ENCODE assay signal across 8 cellular contexts in the genomic region with DNA sequence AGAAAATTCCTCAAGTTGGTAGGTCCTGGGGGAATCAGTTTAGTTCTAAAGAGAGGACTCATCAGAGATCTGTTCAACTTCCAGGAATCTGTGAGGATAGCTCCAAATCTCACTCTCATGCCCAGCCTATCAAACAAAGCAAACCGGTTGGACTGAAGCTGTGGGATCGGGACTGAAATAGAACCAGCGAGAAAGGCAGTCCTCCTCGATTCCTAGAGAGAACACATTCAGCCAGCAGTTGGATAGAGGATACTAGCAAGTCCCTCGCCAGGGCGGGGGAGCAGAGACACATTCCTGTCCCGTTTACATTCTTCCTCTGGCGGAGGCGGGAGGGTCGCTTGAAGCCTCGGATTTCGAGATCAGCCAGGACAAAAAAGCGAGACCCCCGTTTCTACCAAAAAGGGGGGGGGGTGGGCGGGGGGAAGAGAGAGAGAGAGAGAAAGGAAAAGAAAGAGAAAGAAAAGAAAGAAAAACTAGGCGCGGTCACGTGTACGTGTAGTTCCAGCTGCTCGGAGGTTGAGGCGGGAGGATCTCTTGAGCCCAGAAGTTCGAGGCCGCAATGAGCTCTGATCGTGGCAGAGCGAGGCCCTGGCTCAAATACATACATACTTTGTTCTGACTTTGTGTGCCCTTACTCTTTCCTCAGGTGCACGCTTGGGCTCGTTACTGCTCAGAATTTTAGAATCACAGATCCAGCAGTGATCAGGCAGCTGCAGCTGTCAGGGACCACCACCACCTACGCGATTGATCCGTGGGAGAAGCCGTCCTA.
DNase-seq lines count a peak whose midpoint lies in the region; ATAC-seq lines count a peak whose summit lies in the region.

No MANE protein-coding gene starts in this region.

- H3K9me3 Mint-ChIP-seq in stimulated activated effector memory CD8-positive, alpha-beta T cell treated with anti-CD3 and anti-CD28 coated beads, Interleukin-12 subunit alpha, Interleukin-12 subunit beta, amount 100 ng/mL, for 72 hours: no peaks in the 10 kb centered on the region

- H3K4me3 Mint-ChIP-seq in stimulated activated effector memory CD8-positive, alpha-beta T cell treated with anti-CD3 and anti-CD28 coated beads, Interleukin-12 subunit alpha, Interleukin-12 subunit beta, amount 100 ng/mL, for 72 hours: peak overlapping the region; percentile 38

- peaks cover 37% of the 10 kb centered on the region for H3K36me3 Mint-ChIP-seq in stimulated activated effector memory CD8-positive, alpha-beta T cell treated with anti-CD3 and anti-CD28 coated beads, Interleukin-12 subunit alpha, Interleukin-12 subunit beta, amount 100 ng/mL, for 72 hours

- no peak for ATAC-seq in stimulated activated effector memory CD8-positive, alpha-beta T cell treated with anti-CD3 and anti-CD28 coated beads, Interleukin-12 subunit alpha, Interleukin-12 subunit beta, amount 100 ng/mL, for 72 hours
- no peak for ATAC-seq in HG02938 (IDR thresholded peaks at IDR 0.05; ENCODE audit: unreplicated experiment)

- peak; percentile 95 for DNase-seq in DMS79 treated with DMSO at 0.1 percent for 48 hours (lab: John Stamatoyannopoulos, UW)
- peak; percentile 91 for DNase-seq in NCI-H1105 (lab: John Stamatoyannopoulos, UW)
- DNase-seq in SKM-1 (lab: John Stamatoyannopoulos, UW; ENCODE audit: unreplicated experiment): peak; percentile 38
- peak; percentile 88 for DNase-seq in ecto neural progenitor cell (ENCODE audit: low spot score)
- no peak for DNase-seq in stimulated activated effector memory CD8-positive, alpha-beta T cell treated with anti-CD3 and anti-CD28 coated beads, Interleukin-12 subunit alpha, Interleukin-12 subunit beta, amount 100 ng/mL, for 72 hours (ENCODE audit: low spot score in 2 of 2)
- DNase-seq in activated naive CD4-positive, alpha-beta T cell treated with anti-CD3 and anti-CD28 coated beads, Interleukin-2, amount 50 U/mL, for 16 hours: no peak

- H3K27me3 ChIP-seq in layer of hippocampus (ENCODE audit: control insufficient read depth, insufficient read depth, low read length): no peaks in the 10 kb centered on the region

- no peak overlapping the region for H3K27ac Mint-ChIP-seq in stimulated activated effector memory CD8-positive, alpha-beta T cell treated with anti-CD3 and anti-CD28 coated beads, Interleukin-12 subunit alpha, Interleukin-12 subunit beta, amount 100 ng/mL, for 72 hours

- H3K27ac ChIP-seq in layer of hippocampus (ENCODE audit: low read depth, low read length): peak overlapping the region; percentile 16

- H3K4me1 Mint-ChIP-seq in stimulated activated effector memory CD8-positive, alpha-beta T cell treated with anti-CD3 and anti-CD28 coated beads, Interleukin-12 subunit alpha, Interleukin-12 subunit beta, amount 100 ng/mL, for 72 hours: peaks cover 41% of the 10 kb centered on the region

Comparison
In these comparisons a context has a peak if more than half of its experiments do, and no peak if none do; other contexts are left out.
1. DNase-seq: peak in DMS79 treated with DMSO at 0.1 percent for 48 hours (single experiment), NCI-H1105 (single experiment), SKM-1 (single experiment) and ecto neural progenitor cell (single experiment); none in stimulated activated effector memory CD8-positive, alpha-beta T cell treated with anti-CD3 and anti-CD28 coated beads, Interleukin-12 subunit alpha, Interleukin-12 subunit beta, amount 100 ng/mL, for 72 hours (0 of 2) and activated naive CD4-positive, alpha-beta T cell treated with anti-CD3 and anti-CD28 coated beads, Interleukin-2, amount 50 U/mL, for 16 hours (single experiment).